ENCODE assay signal across 8 cellular contexts in the genomic region with DNA sequence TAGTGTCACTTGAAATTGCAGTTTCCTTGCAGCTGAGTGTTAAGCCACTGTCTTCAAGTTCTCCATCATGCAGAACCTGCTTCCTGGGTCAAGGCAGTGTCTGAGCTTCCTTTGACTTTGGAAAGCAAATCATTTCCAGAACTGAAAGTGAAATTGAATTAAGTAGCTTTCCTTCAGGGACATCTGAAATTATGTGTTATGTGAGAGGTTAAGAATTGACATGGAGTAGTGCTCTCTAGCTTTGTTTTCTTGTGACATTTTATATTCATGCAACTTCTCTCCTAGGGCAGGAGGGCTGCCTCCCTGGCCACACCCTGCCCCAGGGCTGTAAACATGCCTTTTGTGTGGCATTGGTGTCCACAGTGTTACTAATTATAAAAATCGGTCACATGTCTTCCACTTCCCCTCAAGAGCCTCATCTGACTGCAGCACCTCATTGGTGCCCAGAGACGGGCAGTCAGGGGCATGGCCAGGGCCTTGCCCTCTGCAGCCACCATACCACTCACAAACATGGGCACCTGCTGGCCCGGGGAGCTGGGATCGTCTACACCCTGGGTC. TPM values are rescaled to one million over a fixed set of nuclear protein-coding genes. Genes with fewer than 3 reads are reported as not detected.
DNase-seq lines count a peak whose midpoint lies in the region; ATAC-seq and TF ChIP-seq lines count a peak whose summit lies in the region.

No MANE protein-coding gene starts in this region.

- no peak for TF ChIP-seq CTCF in RWPE1 (conservative IDR thresholded peaks at IDR 0.05; ENCODE audit: low read depth)

- CTCF ChIA-PET in RWPE1 (lab: Yijun Ruan, JAX), result interaction anchor here (1.0 kb wide), 1 partner anchor 1056 kb away, joined by 3 read pairs; a partner anchor contains a TSS

- ATAC-seq in GM18909 (IDR thresholded peaks at IDR 0.05; ENCODE audit: poor library complexity, unreplicated experiment), result peak; percentile 89
- ATAC-seq in HG03159 (IDR thresholded peaks at IDR 0.05; ENCODE audit: unreplicated experiment), result peak; percentile 79
- peak; percentile 74 for ATAC-seq in left colon

- POLR2A ChIA-PET in RWPE1 (lab: Yijun Ruan, JAX; ENCODE audit: low non-redundant PET), result no interaction called here

- peak overlapping the region; percentile 55; the same call in 1 of the 2 replicates for H3K27ac ChIP-seq in RWPE1

- intact Hi-C loops in left colon (cut with DNase I, micrococcal nuclease), result no loop called here

- DNase-seq in Ammon's horn (ENCODE audit: low spot score), result peak; percentile 50
- no peak for DNase-seq in RWPE1 (ENCODE audit: low spot score)
- DNase-seq in left colon, result no peak
- no peak for DNase-seq in NCI-H524 (lab: John Stamatoyannopoulos, UW)
- no peak for DNase-seq in hepatic stellate cell (ENCODE audit: low spot score)
- no peak for DNase-seq in activated CD8-positive, alpha-beta memory T cell treated with anti-CD3 and anti-CD28 coated beads, Interleukin-2, amount 50 U/mL, for 48 hours

RNA-seq across cellular contexts. Expression of a gene that starts 14.4 kb away (rescaled TPM):
- total RNA-seq in left colon, result 10 to 100 TPM; 15.8 to 17.4 TPM
